In the genomic region with DNA sequence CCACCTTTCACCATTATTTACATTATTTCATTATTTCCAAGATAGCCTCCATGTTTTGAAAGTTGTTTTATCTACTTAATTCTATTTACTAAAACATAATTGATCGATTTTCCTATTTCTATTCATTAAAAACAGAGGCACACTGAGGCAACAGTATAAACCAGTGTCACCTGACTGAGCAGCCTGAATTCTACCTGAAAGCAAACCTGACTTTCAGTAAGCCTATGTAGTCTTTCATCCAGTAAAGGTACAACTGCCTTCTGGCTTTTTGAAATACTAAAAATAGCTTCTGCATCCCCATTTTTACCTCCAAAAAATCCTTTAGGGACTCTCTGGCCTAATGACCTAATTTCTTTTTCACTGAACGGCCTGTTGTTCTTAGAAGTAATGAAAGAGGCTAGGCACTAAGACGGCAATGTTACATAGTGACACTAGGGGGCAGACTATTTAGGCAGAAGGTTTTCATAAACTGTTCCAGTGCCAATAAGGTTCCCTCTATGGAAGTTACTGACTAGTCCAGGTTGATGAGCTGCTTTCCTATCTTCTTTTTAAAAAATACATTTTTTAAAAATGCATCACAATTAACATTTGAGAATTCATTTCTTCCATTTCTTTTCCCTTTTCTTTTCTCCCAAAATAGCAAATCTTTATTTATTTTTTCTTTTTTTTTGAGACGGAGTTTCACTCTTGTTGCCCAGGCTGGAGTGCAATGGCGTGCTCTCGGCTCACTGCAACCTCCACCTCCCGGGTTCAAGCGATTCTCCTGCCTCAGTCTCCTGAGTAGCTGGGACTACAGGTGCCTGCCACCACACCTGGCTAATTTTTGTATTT, we compare ENCODE assay signal across 8 cellular contexts. TPM values are rescaled to one million over a fixed set of nuclear protein-coding genes. Genes with fewer than 3 reads are reported as not detected.
DNase-seq lines count a peak whose midpoint lies in the region; ATAC-seq and TF ChIP-seq lines count a peak whose summit lies in the region.

No MANE protein-coding gene starts in this region.

- H3K27me3 ChIP-seq in WERI-Rb-1 (ENCODE audit: insufficient read depth, low read depth, severe bottlenecking): no peaks in the 10 kb centered on the region

- H3K9me3 ChIP-seq in WERI-Rb-1 (ENCODE audit: severe bottlenecking): no peaks in the 10 kb centered on the region

- H3K4me3 Mint-ChIP-seq in progenitor cell of endocrine pancreas (ENCODE audit: low read depth): no peak overlapping the region

- peak; percentile 54 for DNase-seq in CMK (ENCODE audit: low read depth)
- DNase-seq in NCI-H2196 treated with DMSO at 0.1 percent for 48 hours (lab: John Stamatoyannopoulos, UW; ENCODE audit: unreplicated experiment): peak; percentile 77
- DNase-seq in WERI-Rb-1: no peak
- peak; percentile 58 for DNase-seq in glomerular visceral epithelial cell (ENCODE audit: extremely low spot score)
- no peak for DNase-seq in progenitor cell of endocrine pancreas (ENCODE audit: low spot score, unreplicated experiment)

- H3K36me3 Mint-ChIP-seq in progenitor cell of endocrine pancreas (ENCODE audit: insufficient read depth): peaks cover 15% of the 10 kb centered on the region

- no peak overlapping the region for H3K27ac Mint-ChIP-seq in progenitor cell of endocrine pancreas

- H3K27ac ChIP-seq in WERI-Rb-1: no peak overlapping the region

- H3K9me3 Mint-ChIP-seq in progenitor cell of endocrine pancreas (ENCODE audit: low read depth): no peaks in the 10 kb centered on the region

- TF ChIP-seq CTCF in WERI-Rb-1 (IDR thresholded peaks at IDR 0.05; ENCODE audit: low read depth, low read length) (peak; percentile 69), progenitor cell of endocrine pancreas (IDR thresholded peaks at IDR 0.05; ENCODE audit: unreplicated experiment) (peak; percentile 90)

- H3K4me1 Mint-ChIP-seq in progenitor cell of endocrine pancreas (ENCODE audit: low read depth): peaks cover 4% of the 10 kb centered on the region

- ATAC-seq in GM21723 (IDR thresholded peaks at IDR 0.05; ENCODE audit: unreplicated experiment) (peak; percentile 56), GM21526 (IDR thresholded peaks at IDR 0.05; ENCODE audit: low FRiP score, unreplicated experiment) (no peak), GM18868 (IDR thresholded peaks at IDR 0.05; ENCODE audit: unreplicated experiment) (no peak)

- peaks cover 76% of the 10 kb centered on the region for H3K36me3 ChIP-seq in WERI-Rb-1

- H3K4me3 ChIP-seq in WERI-Rb-1 (ENCODE audit: low read depth, low read length): no peak overlapping the region

- no peaks in the 10 kb centered on the region for H3K27me3 Mint-ChIP-seq in progenitor cell of endocrine pancreas

RNA-seq across cellular contexts. Expression of a gene that starts 17.5 kb away (rescaled TPM):
- total RNA-seq in progenitor cell of endocrine pancreas: 93.2 and 94.3 TPM in 2 replicates

RNA-seq across cellular contexts. Expression of a gene that starts 38.2 kb away (rescaled TPM):
- 38.4 and 44.2 TPM in 2 replicates for total RNA-seq in progenitor cell of endocrine pancreas

Comparison
In these comparisons a context has a peak if more than half of its experiments do, and no peak if none do; other contexts are left out.
1. DNase-seq: peak in CMK (single experiment), NCI-H2196 treated with DMSO at 0.1 percent for 48 hours (single experiment) and glomerular visceral epithelial cell (single experiment); none in WERI-Rb-1 (single experiment) and progenitor cell of endocrine pancreas (single experiment).